In the genomic region with DNA sequence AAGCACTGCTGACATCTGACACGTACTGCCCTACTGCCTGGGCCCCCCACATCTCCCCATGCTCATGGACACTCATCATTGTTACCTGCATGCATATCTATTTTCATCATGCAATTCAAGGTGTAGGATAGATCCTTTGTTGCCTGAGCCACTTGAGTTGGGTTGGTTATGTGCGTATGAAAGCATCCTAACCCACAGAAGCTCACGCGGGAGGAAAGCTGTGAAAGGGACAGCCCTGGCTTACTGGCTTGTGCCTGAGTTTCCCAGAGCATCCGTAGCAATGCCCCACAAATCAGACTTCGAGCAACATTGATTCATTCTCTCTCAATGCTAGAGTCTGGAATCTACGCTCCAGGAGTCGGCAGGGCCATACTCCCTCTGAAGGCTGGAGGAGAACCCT, we compare ENCODE assay signal across 15 cellular contexts.
DNase-seq lines count a peak whose midpoint lies in the region; ATAC-seq and TF ChIP-seq lines count a peak whose summit lies in the region.
"Had no signal": no experiment of that assay in that cellular context is flagged by ENCODE, and none has a peak within 500 bp of the region (broad histone marks: within the 10 kb centered on the region; RNA-seq: fewer than 3 reads in every experiment).

No MANE protein-coding gene starts in this region.

- intact Hi-C loops in Calu3 (cut with micrococcal nuclease; ENCODE audit: unreplicated experiment) = no loop called here
- intact Hi-C loops in IMR-90 (cut with micrococcal nuclease) = no loop called here
- intact Hi-C loops in posterior vena cava (cut with DNase I) = no loop called here
- intact Hi-C loops in right lobe of liver (cut with DNase I) = no loop called here

- H3K9me3 ChIP-seq in IMR-90 (ENCODE audit: control insufficient read depth, insufficient read depth, low read length) (no peaks in the 10 kb centered on the region), right lobe of liver (no peaks in the 10 kb centered on the region), GM23248 (ENCODE audit: low read depth) (no peaks in the 10 kb centered on the region)
- H3K9me3 ChIP-seq: HAP-1 had no signal

- no peaks in the 10 kb centered on the region for H3K9me1 ChIP-seq in IMR-90 (ENCODE audit: insufficient read depth, low read length)

- H3K27ac ChIP-seq in IMR-90 (ENCODE audit: insufficient read depth, low read length) (no peak overlapping the region), right lobe of liver (no peak overlapping the region), GM23248 (no peak overlapping the region)

- H2AK9ac ChIP-seq in IMR-90 (replicated peaks; ENCODE audit: low read depth, low read length, poor library complexity) = no peak overlapping the region

- no peak overlapping the region for H4K8ac ChIP-seq in IMR-90 (ENCODE audit: low read depth in 2 of 2, low read length in 2 of 2)

- no peaks in the 10 kb centered on the region for H3K4me1 ChIP-seq in IMR-90 (ENCODE audit: control insufficient read depth, insufficient read depth, low read length)
- peaks cover 0 to 8% (median 2%) of the 10 kb centered on the region in 4 donors for H3K4me1 ChIP-seq in right lobe of liver
- H3K4me1 ChIP-seq in GM23248 (ENCODE audit: insufficient read depth) = 0 out of 2 replicates have a peak, but pooled peaks cover 7% of the 10 kb centered on the region

- ATAC-seq in IMR-90 (ENCODE audit: low read depth) = no peak
- ATAC-seq in right lobe of liver = no peak
- no peak for ATAC-seq in GM18909 (IDR thresholded peaks at IDR 0.05; ENCODE audit: poor library complexity, unreplicated experiment)
- ATAC-seq: GM12878 had no signal

- no peaks in the 10 kb centered on the region for H4K20me1 ChIP-seq in IMR-90 (ENCODE audit: insufficient read depth, low read length)
- H4K20me1 ChIP-seq in GM23248 (ENCODE audit: insufficient read depth) = no peaks in the 10 kb centered on the region

- no peak for TF ChIP-seq RAD21 in IMR-90 (IDR thresholded peaks at IDR 0.05; ENCODE audit: low read length)

- no peak for DNase-seq in Calu3
- no peak for DNase-seq in IMR-90
- peak; percentile 3 for DNase-seq in fibroblast of mammary gland (ENCODE audit: low read depth)
- peak; percentile 62 for DNase-seq in posterior vena cava (ENCODE audit: low spot score)
- DNase-seq in right lobe of liver = no peak
- no peak for DNase-seq in GM23248
- DNase-seq: C1 segment of cervical spinal cord; CD4-positive, alpha-beta T cell; DMS79; GOT3 had no signal

- peaks cover 71% of the 10 kb centered on the region for H3K4me1 Mint-ChIP-seq in Calu3 (ENCODE audit: low read depth, unreplicated experiment)

- no peak overlapping the region for H2BK5ac ChIP-seq in IMR-90 (ENCODE audit: low read depth, low read length, poor library complexity, severe bottlenecking)

- H3K4me3 ChIP-seq in IMR-90 (ENCODE audit: insufficient read depth, low read depth, low read length) = no peak overlapping the region
- H3K4me3 ChIP-seq in fibroblast of mammary gland (ENCODE audit: control insufficient read depth, low read depth, low read length) = no peak overlapping the region
- no peak overlapping the region for H3K4me3 ChIP-seq in right lobe of liver
- H3K4me3 ChIP-seq in GM23248 = no peak overlapping the region
- H3K4me3 ChIP-seq: GM12878, HAP-1 had no signal

- no peak overlapping the region for H3K4me3 Mint-ChIP-seq in Calu3 (ENCODE audit: low read depth, unreplicated experiment)
- H3K4me3 Mint-ChIP-seq: B cell; CD4-positive, alpha-beta T cell had no signal

- no TSS peak for BruUV-seq in Calu3 (replicated peaks; lab: Mats Ljungman, UMichigan)
- no TSS peak for BruUV-seq in IMR-90 (replicated peaks; lab: Mats Ljungman, UMichigan)

- H3K4me2 ChIP-seq in IMR-90 (ENCODE audit: low read depth, low read length) (no peak overlapping the region), GM23248 (ENCODE audit: unreplicated experiment) (no peak overlapping the region)

- no peak overlapping the region for H4K5ac ChIP-seq in IMR-90 (ENCODE audit: low read depth, low read length)

- H2AFZ ChIP-seq in IMR-90 (replicated peaks; ENCODE audit: low read length, poor library complexity) (peak overlapping the region; percentile 2), GM23248 (no peak overlapping the region)

- no peak overlapping the region for H2BK120ac ChIP-seq in IMR-90 (ENCODE audit: low read depth, low read length)

- H3K9ac ChIP-seq in IMR-90 (ENCODE audit: low read depth, low read length) = no peak overlapping the region
- no peak overlapping the region for H3K9ac ChIP-seq in GM23248

- no CpG with 5 or more reads among the region's 8 CpGs for WGBS in IMR-90 (ENCODE audit: extremely low coverage in 2 of 2, insufficient read length in 1 of 2), 2 experiments
- WGBS in right lobe of liver (ENCODE audit: insufficient coverage, low coverage, low lambda C conversion rate, missing lambda C conversion rate) = 63% methylated on average over 5 of the region's 8 CpGs
- 71 to 83% methylated on average over 8 of the region's 8 CpGs for WGBS in GM23248 (ENCODE audit: low coverage in 1 of 2, low lambda C conversion rate in 2 of 2, missing lambda C conversion rate in 2 of 2), 2 experiments

- H2BK20ac ChIP-seq in IMR-90 (ENCODE audit: low read depth, low read length) = no peak overlapping the region

- H3K27me3 ChIP-seq in IMR-90 (ENCODE audit: control insufficient read depth, insufficient read depth, low read length) = peaks cover 15% of the 10 kb centered on the region
- no peaks in the 10 kb centered on the region for H3K27me3 ChIP-seq in right lobe of liver
- peaks cover 4% of the 10 kb centered on the region; the same call in 1 of the 2 replicates for H3K27me3 ChIP-seq in GM23248 (replicated peaks; ENCODE audit: insufficient read depth)

- TF ChIP-seq POLR2A in IMR-90 (IDR thresholded peaks at IDR 0.05; ENCODE audit: low read depth, low read length) (no peak), right lobe of liver (IDR thresholded peaks at IDR 0.05) (no peak)

- H3K9me3 Mint-ChIP-seq in Calu3 (ENCODE audit: low read depth, unreplicated experiment) = no peaks in the 10 kb centered on the region
- H3K9me3 Mint-ChIP-seq: CD4-positive, alpha-beta T cell; IgD-negative memory B cell had no signal

- H3K36me3 ChIP-seq in IMR-90 (ENCODE audit: control insufficient read depth, insufficient read depth, low read length) = no peaks in the 10 kb centered on the region
- H3K36me3 ChIP-seq in right lobe of liver = no peaks in the 10 kb centered on the region
- H3K36me3 ChIP-seq in GM23248 (ENCODE audit: low read depth) = no peaks in the 10 kb centered on the region
- H3K36me3 ChIP-seq: HAP-1 had no signal

- peak overlapping the region; percentile 80 for H3K27ac Mint-ChIP-seq in Calu3 (ENCODE audit: unreplicated experiment)
- H3K27ac Mint-ChIP-seq: B cell; CD4-positive, alpha-beta T cell; IgD-negative memory B cell had no signal

- no peaks in the 10 kb centered on the region for H3K27me3 Mint-ChIP-seq in Calu3 (ENCODE audit: unreplicated experiment)
- H3K27me3 Mint-ChIP-seq: CD4-positive, alpha-beta T cell had no signal

- H3K79me1 ChIP-seq in IMR-90 (ENCODE audit: low read depth in 1 of 2, low read length in 2 of 2) = no peaks in the 10 kb centered on the region

- no peak overlapping the region for H3K56ac ChIP-seq in IMR-90 (ENCODE audit: extremely low read depth, insufficient read depth, low read length)

- no peak overlapping the region for H2BK15ac ChIP-seq in IMR-90 (ENCODE audit: low read depth, low read length)

- no peak overlapping the region for H3K18ac ChIP-seq in IMR-90 (ENCODE audit: low read depth, low read length)

- no peaks in the 10 kb centered on the region for H3F3A ChIP-seq in GM23248 (ENCODE audit: insufficient read depth)

- POLR2A ChIA-PET in IMR-90 (lab: Charles Lee; ENCODE audit: unreplicated experiment) = no interaction called here

- no peak overlapping the region for H3K4ac ChIP-seq in IMR-90 (ENCODE audit: low read depth, low read length)

- H3K23ac ChIP-seq in IMR-90 (ENCODE audit: low read depth, low read length) = no peak overlapping the region

- in situ Hi-C loops in IMR-90 (cut with MboI; ENCODE audit: low sequenced_read_pairs) = loop anchor here (5.0 kb wide), 1 partner anchor 404 kb away; no protein-coding TSS in a partner anchor
- in situ Hi-C loops in GM23248 (cut with MboI) = loop anchor here (25.0 kb wide), 1 partner anchor 836 kb away; no protein-coding TSS in a partner anchor

- H3K79me2 ChIP-seq in GM23248 (ENCODE audit: insufficient read depth) = no peaks in the 10 kb centered on the region

- TF ChIP-seq CTCF in Calu3 (IDR thresholded peaks at IDR 0.05; ENCODE audit: unreplicated experiment) (no peak), IMR-90 (conservative IDR thresholded peaks at IDR 0.05; ENCODE audit: low read depth, low read length) (no peak), fibroblast of mammary gland (conservative IDR thresholded peaks at IDR 0.05; ENCODE audit: control insufficient read depth, insufficient read depth, low read depth, low read length) (no peak), right lobe of liver (IDR thresholded peaks at IDR 0.05) (no peak)

- no peak overlapping the region for H3K14ac ChIP-seq in IMR-90 (replicated peaks; ENCODE audit: low read depth, low read length)

- no peak overlapping the region for H4K91ac ChIP-seq in IMR-90 (ENCODE audit: insufficient read depth, low read depth, low read length)

- H3K9me2 ChIP-seq in GM23248 (ENCODE audit: insufficient read depth) = no peaks in the 10 kb centered on the region

- no peak overlapping the region for H2AK5ac ChIP-seq in IMR-90 (ENCODE audit: low read depth, low read length)

- CTCF ChIA-PET in Calu3 (lab: Charles Lee) = no interaction called here
- CTCF ChIA-PET in IMR-90 (lab: Yijun Ruan, JAX) = no interaction called here

- dilution Hi-C loops in IMR-90 (cut with HindIII; ENCODE audit: low sequenced_read_pairs, unreplicated experiment) = no loop called here

- H3K36me3 Mint-ChIP-seq in Calu3 (ENCODE audit: insufficient read depth, unreplicated experiment) = peaks cover 32% of the 10 kb centered on the region
- H3K36me3 Mint-ChIP-seq: IgD-negative memory B cell had no signal

TF ChIP-seq in IMR-90, 13 proteins besides CTCF, POLR2A, EP300 and RAD21:
- TF ChIP-seq RFX5 (IDR thresholded peaks at IDR 0.05; ENCODE audit: low read depth, low read length) (no peak), CHD1 (IDR thresholded peaks at IDR 0.05; ENCODE audit: low read depth, low read length) (no peak)
- TF ChIP-seq, protein P1, sequence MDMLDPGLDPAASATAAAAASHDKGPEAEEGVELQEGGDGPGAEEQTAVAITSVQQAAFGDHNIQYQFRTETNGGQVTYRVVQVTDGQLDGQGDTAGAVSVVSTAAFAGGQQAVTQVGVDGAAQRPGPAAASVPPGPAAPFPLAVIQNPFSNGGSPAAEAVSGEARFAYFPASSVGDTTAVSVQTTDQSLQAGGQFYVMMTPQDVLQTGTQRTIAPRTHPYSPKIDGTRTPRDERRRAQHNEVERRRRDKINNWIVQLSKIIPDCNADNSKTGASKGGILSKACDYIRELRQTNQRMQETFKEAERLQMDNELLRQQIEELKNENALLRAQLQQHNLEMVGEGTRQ (IDR thresholded peaks at IDR 0.05; ENCODE audit: low read depth, low read length) = no peak
TF ChIP-seq in IMR-90: peak in this region for 0.

Comparison
In these comparisons a context has a peak if more than half of its experiments do, and no peak if none do; other contexts are left out.
1. DNase-seq: peak in fibroblast of mammary gland (single experiment) and posterior vena cava (single experiment); none in Calu3 (single experiment), IMR-90 (single experiment), right lobe of liver (0 of 3) and GM23248 (single experiment).